8 cellular contexts compared by ENCODE assay signal in genomic region chr5:55160493-55161209, GRCh38. TPM values are rescaled to one million over a fixed set of nuclear protein-coding genes. Genes with fewer than 3 reads are reported as not detected.
A peak's percentile ranks its signal among the peaks of the same experiment; 100 is the strongest.
DNase-seq lines count a peak whose midpoint lies in the region; ATAC-seq, FAIRE-seq and TF ChIP-seq lines count a peak whose summit lies in the region.

No MANE protein-coding gene starts in this region.

- peaks cover 18% of the 10 kb centered on the region for H3K27me3 ChIP-seq in left ventricle myocardium inferior (ENCODE audit: low read depth)
- no peaks in the 10 kb centered on the region for H3K27me3 ChIP-seq in sigmoid colon

- peaks cover 8% of the 10 kb centered on the region for H3K4me1 Mint-ChIP-seq in WTC11

- TF ChIP-seq EP300 in sigmoid colon (IDR thresholded peaks at IDR 0.05): no peak

- POLR2A ChIA-PET in WTC11 (lab: Charles Lee): interaction anchor here (0.7 to 1.3 kb wide), 2 partner anchors 16 to 256 kb away, joined by 3 read pairs; no protein-coding TSS in a partner anchor

- CTCF ChIA-PET in WTC11 (lab: Charles Lee): interaction anchor here (0.6 to 2.1 kb wide), 33 partner anchors 8 to 917 kb away, joined by 3 to 137 read pairs (median 4); partner anchors contain the start of gene CDC20B

- H3K4me3 ChIP-seq in left ventricle myocardium inferior (peak overlapping the region; percentile 61), sigmoid colon (peak overlapping the region; percentile 24 to 51 (median 46))

- TF ChIP-seq POLR2A in sigmoid colon (IDR thresholded peaks at IDR 0.05) (no peak), GM12891 (IDR thresholded peaks at IDR 0.05; ENCODE audit: low read depth, low read length) (no peak)

- H3K27me3 Mint-ChIP-seq in WTC11 (ENCODE audit: low read depth): peaks cover 8% of the 10 kb centered on the region

- H3K4me1 ChIP-seq in left ventricle myocardium inferior (peaks cover 6% of the 10 kb centered on the region), sigmoid colon (peaks cover 0 to 6% (median 0%) of the 10 kb centered on the region in 4 donors)

- peak overlapping the region; percentile 71 for H3K27ac ChIP-seq in left ventricle myocardium inferior (replicated peaks)
- peak overlapping the region; percentile 67 to 75 (median 71) for H3K27ac ChIP-seq in sigmoid colon

- H3K36me3 Mint-ChIP-seq in WTC11: peaks cover 21% of the 10 kb centered on the region

- H3K9me3 Mint-ChIP-seq in WTC11: peaks cover 8% of the 10 kb centered on the region

- FAIRE-seq in GM12891 (lab: Jason Lieb, UNC): no peak

- H3K9me3 ChIP-seq in left ventricle myocardium inferior (replicated peaks) (no peaks in the 10 kb centered on the region), sigmoid colon (no peaks in the 10 kb centered on the region)

- intact Hi-C loops in left ventricle myocardium inferior (cut with micrococcal nuclease) (no loop called here), sigmoid colon (cut with DNase I) (loop anchor here (10.0 kb wide), 1 partner anchor 636 kb away; no protein-coding TSS in a partner anchor)

- peak overlapping the region; percentile 95 for H3K4me3 Mint-ChIP-seq in WTC11

- H3K36me3 ChIP-seq in left ventricle myocardium inferior: no peaks in the 10 kb centered on the region
- peaks cover 0 to 12% (median 0%) of the 10 kb centered on the region in 4 donors for H3K36me3 ChIP-seq in sigmoid colon

- in situ Hi-C loops in KBM-7 (cut with MboI; ENCODE audit: low pct_unique_long_range_greater_than_20kb, low sequenced_read_pairs): no loop called here

- 10 to 20% methylated on average over 9 of the region's 9 CpGs for WGBS in sigmoid colon, 2 donors

- DNase-seq in GM04503 (ENCODE audit: low read depth) (peak; percentile 87), WTC11 (ENCODE audit: low spot score) (no peak), left ventricle myocardium inferior (peak; percentile 21), sigmoid colon (peak; percentile 86), mesenteric fat pad (ENCODE audit: low spot score) (no peak), GM12891 (ENCODE audit: insufficient read length, low spot score) (no peak), NCI-H2196 (lab: John Stamatoyannopoulos, UW; ENCODE audit: unreplicated experiment) (no peak), KBM-7 (no peak)

- H3K27ac Mint-ChIP-seq in WTC11: peak overlapping the region; percentile 72; the same call in 1 of the 2 replicates

- ATAC-seq in WTC11: peak; percentile 56

- TF ChIP-seq CTCF in WTC11 (IDR thresholded peaks at IDR 0.05) (no peak), left ventricle myocardium inferior (IDR thresholded peaks at IDR 0.05; ENCODE audit: borderline replicate concordance) (no peak), sigmoid colon (IDR thresholded peaks at IDR 0.05) (no peak)

TF ChIP-seq in WTC11, 78 proteins besides CTCF, POLR2A, EP300 and RAD21:
- TF ChIP-seq SP1 (CRISPR knock-in tag; conservative IDR thresholded peaks at IDR 0.05): 0 out of 2 replicates have a peak, but pooled peaks have one; percentile 18
- TF ChIP-seq NR1H2 (CRISPR knock-in tag; IDR thresholded peaks at IDR 0.05): no peak

TF ChIP-seq in GM12891, 5 proteins besides CTCF, POLR2A, EP300 and RAD21:
- no peak for TF ChIP-seq POLR2AphosphoS5 (IDR thresholded peaks at IDR 0.05; ENCODE audit: low read depth, low read length)
- TF ChIP-seq PAX5 (IDR thresholded peaks at IDR 0.05; ENCODE audit: insufficient read depth, low read length, severe bottlenecking): no peak
- TF ChIP-seq POU2F2 (IDR thresholded peaks at IDR 0.05; ENCODE audit: low read depth, low read length): no peak
- TF ChIP-seq SPI1 (IDR thresholded peaks at IDR 0.05; ENCODE audit: low read depth, low read length): no peak
- TF ChIP-seq TAF1 (IDR thresholded peaks at IDR 0.05; ENCODE audit: low read depth, low read length): no peak

RNA-seq across cellular contexts. Expression of gene GPX8, which starts 0.7 kb away (rescaled TPM):
- total RNA-seq in WTC11 (2021) (30.6 to 39.2 TPM (median 33.7 TPM) in 3 replicates), left ventricle myocardium inferior (9.8 TPM), sigmoid colon (10 to 100 TPM; 14.2 to 20.8 (median 16.2) TPM), mesenteric fat pad (20.5 TPM)
- 1 to 10 TPM; 1.8 to 8.9 (median 7.2) TPM for polyA plus RNA-seq in sigmoid colon
- polyA plus RNA-seq in GM12891 (2012; ENCODE audit: low read depth, missing spikeins): not detected

RNA-seq across cellular contexts. Expression of gene CDC20B, which starts 12.3 kb away (rescaled TPM):
- total RNA-seq in WTC11 (2021): not detected in 3 replicates
- not detected for total RNA-seq in left ventricle myocardium inferior
- not detected for total RNA-seq in sigmoid colon
- not detected for polyA plus RNA-seq in sigmoid colon
- total RNA-seq in mesenteric fat pad: not detected
- polyA plus RNA-seq in GM12891 (2012; ENCODE audit: low read depth, missing spikeins): not detected

RNA-seq across cellular contexts. Expression of gene GZMA, which starts 58.2 kb away (rescaled TPM):
- total RNA-seq in WTC11 (2021) (not detected in 3 replicates), left ventricle myocardium inferior (1.5 TPM), sigmoid colon (1 to 10 TPM in 1 of 4 donors, not detected in 3; 1.1 TPM), mesenteric fat pad (1.0 TPM)
- 10 to 100 TPM in 1 of 3 donors, 1 to 10 TPM in 2; 4.2 to 15.0 (median 8.0) TPM for polyA plus RNA-seq in sigmoid colon
- polyA plus RNA-seq in GM12891 (2012; ENCODE audit: low read depth, missing spikeins): not detected

Comparison
In these comparisons a context has a peak if more than half of its experiments do, and no peak if none do; other contexts are left out.
1. DNase-seq: peak in GM04503 (single experiment), left ventricle myocardium inferior (single experiment) and sigmoid colon (single experiment); none in WTC11 (single experiment), mesenteric fat pad (single experiment), GM12891 (single experiment), NCI-H2196 (single experiment) and KBM-7 (single experiment).